16 cellular contexts compared by ENCODE assay signal in the genomic region with DNA sequence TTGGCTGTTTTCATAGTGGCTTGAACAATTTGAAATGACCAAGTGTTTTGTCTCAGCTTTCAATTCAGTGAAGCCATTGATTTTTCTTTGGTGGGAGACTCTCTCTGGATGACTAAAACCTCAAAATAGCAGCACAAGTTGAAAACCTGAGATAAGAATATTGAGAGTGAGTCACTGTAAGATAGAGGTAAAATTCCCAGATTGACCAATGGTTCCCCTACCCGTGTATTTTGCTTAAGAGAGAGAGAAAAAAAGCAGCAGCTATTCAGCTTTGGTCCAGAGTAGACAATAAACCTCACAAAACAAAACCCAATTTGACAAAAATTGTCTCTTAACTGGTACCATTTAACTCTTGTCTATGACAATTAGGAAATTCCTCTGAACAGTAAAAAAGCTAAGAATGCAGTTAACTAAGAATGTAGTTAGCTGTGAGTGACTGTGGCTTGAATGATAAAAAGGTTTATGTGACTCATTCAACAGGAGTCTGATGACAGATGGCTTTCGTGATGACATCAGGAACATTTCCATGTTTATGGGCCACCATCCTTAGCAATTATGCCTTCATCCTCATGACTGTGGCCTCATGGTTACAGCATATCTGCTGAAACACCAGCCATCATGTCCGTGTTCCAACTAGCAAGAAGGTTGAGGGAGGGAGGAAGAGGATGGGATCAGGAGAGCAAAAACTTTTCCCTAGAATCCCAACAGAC.
DNase-seq lines count a peak whose midpoint lies in the region; ATAC-seq, FAIRE-seq and TF ChIP-seq lines count a peak whose summit lies in the region.
"Had no signal": no experiment of that assay in that cellular context is flagged by ENCODE, and none has a peak within 500 bp of the region (broad histone marks: within the 10 kb centered on the region; RNA-seq: fewer than 3 reads in every experiment).

No MANE protein-coding gene starts in this region.

- H3K4ac ChIP-seq in mesenchymal stem cell (ENCODE audit: low read depth in 1 of 2, low read length in 2 of 2): no peak overlapping the region

- no peak overlapping the region for H2AK5ac ChIP-seq in mesenchymal stem cell (ENCODE audit: low read length, severe bottlenecking)

- no peaks in the 10 kb centered on the region for H3K79me1 ChIP-seq in mesenchymal stem cell (replicated peaks; ENCODE audit: low read length, poor library complexity, severe bottlenecking)

- H3K27me3 ChIP-seq in brain microvascular endothelial cell (replicated peaks) (no peaks in the 10 kb centered on the region), mesenchymal stem cell (ENCODE audit: control insufficient read depth in 1 of 2, insufficient read depth in 1 of 2, low read length in 2 of 2) (no peaks in the 10 kb centered on the region)
- H3K27me3 ChIP-seq: SJCRH30 had no signal

- ATAC-seq in T-helper 17 cell: no peak
- ATAC-seq: activated CD8-positive, alpha-beta memory T cell treated with anti-CD3 and anti-CD28 coated beads, Interleukin-2, amount 10 ng/mL, durations not matched to agents 7 days and 5 days; activated naive CD4-positive, alpha-beta T cell treated with anti-CD3 and anti-CD28 coated beads, Interleukin-2, amount 50 U/mL, for 72 hours; natural killer cell had no signal

- no peak for FAIRE-seq in HTR-8/SVneo (lab: Jason Lieb, UNC)
- FAIRE-seq: frontal cortex had no signal

- H3K27ac ChIP-seq in brain microvascular endothelial cell: no peak overlapping the region
- no peak overlapping the region for H3K27ac ChIP-seq in mesenchymal stem cell (ENCODE audit: low read length, poor library complexity, severe bottlenecking)
- H3K27ac ChIP-seq: SJCRH30 had no signal

- H3K36me3 ChIP-seq in brain microvascular endothelial cell (replicated peaks) (no peaks in the 10 kb centered on the region), mesenchymal stem cell (ENCODE audit: control insufficient read depth in 1 of 2, insufficient read depth in 2 of 2, low read depth in 1 of 2, low read length in 2 of 2) (no peaks in the 10 kb centered on the region)
- H3K36me3 ChIP-seq: SJCRH30 had no signal

- H3K4me1 ChIP-seq in mesenchymal stem cell (ENCODE audit: control insufficient read depth, insufficient read depth, low read depth, low read length): no peaks in the 10 kb centered on the region

- H3K9ac ChIP-seq in mesenchymal stem cell (ENCODE audit: low read length): no peak overlapping the region

- H3K4me3 Mint-ChIP-seq in T-helper 17 cell (no peak overlapping the region), type B pancreatic cell (no peak overlapping the region)
- H3K4me3 Mint-ChIP-seq: activated CD8-positive, alpha-beta memory T cell treated with anti-CD3 and anti-CD28 coated beads, Interleukin-2, amount 10 ng/mL, durations not matched to agents 7 days and 5 days; CD14-positive monocyte; natural killer cell had no signal

- H3K23ac ChIP-seq in mesenchymal stem cell (ENCODE audit: low read length in 2 of 2): no peak overlapping the region

- H2BK15ac ChIP-seq in mesenchymal stem cell (ENCODE audit: low read depth, poor library complexity, severe bottlenecking): no peak overlapping the region

- H3K9me3 Mint-ChIP-seq in type B pancreatic cell: peaks cover 13% of the 10 kb centered on the region

- H3K9me3 ChIP-seq in mesenchymal stem cell (ENCODE audit: control insufficient read depth, low read length): no peaks in the 10 kb centered on the region
- no peaks in the 10 kb centered on the region for H3K9me3 ChIP-seq in T-helper 17 cell (ENCODE audit: control insufficient read depth, low read length, poor library complexity, severe bottlenecking)
- H3K9me3 ChIP-seq: SJCRH30 had no signal

- H3K4me2 ChIP-seq in mesenchymal stem cell (ENCODE audit: low read length, poor library complexity, severe bottlenecking): no peak overlapping the region

- no peak overlapping the region for H2BK12ac ChIP-seq in mesenchymal stem cell (ENCODE audit: low read length in 2 of 2)

- H3K27me3 Mint-ChIP-seq in T-helper 17 cell (no peaks in the 10 kb centered on the region), type B pancreatic cell (no peaks in the 10 kb centered on the region)
- H3K27me3 Mint-ChIP-seq: activated CD8-positive, alpha-beta memory T cell treated with anti-CD3 and anti-CD28 coated beads, Interleukin-2, amount 10 ng/mL, durations not matched to agents 7 days and 5 days had no signal

- no peak overlapping the region for H4K8ac ChIP-seq in mesenchymal stem cell (ENCODE audit: low read length)

- H3K14ac ChIP-seq in mesenchymal stem cell (ENCODE audit: low read length in 2 of 2): no peak overlapping the region

- H3K4me1 Mint-ChIP-seq in T-helper 17 cell (no peaks in the 10 kb centered on the region), type B pancreatic cell (ENCODE audit: unreplicated experiment) (peaks cover 18% of the 10 kb centered on the region)
- H3K4me1 Mint-ChIP-seq: activated CD8-positive, alpha-beta memory T cell treated with anti-CD3 and anti-CD28 coated beads, Interleukin-2, amount 10 ng/mL, durations not matched to agents 7 days and 5 days; CD14-positive monocyte; natural killer cell had no signal

- H3K18ac ChIP-seq in mesenchymal stem cell (ENCODE audit: low read depth in 1 of 2, low read length in 2 of 2): no peak overlapping the region

- H3K27ac Mint-ChIP-seq in T-helper 17 cell (no peak overlapping the region), type B pancreatic cell (no peak overlapping the region)
- H3K27ac Mint-ChIP-seq: activated CD8-positive, alpha-beta memory T cell treated with anti-CD3 and anti-CD28 coated beads, Interleukin-2, amount 10 ng/mL, durations not matched to agents 7 days and 5 days; activated naive CD4-positive, alpha-beta T cell treated with anti-CD3 and anti-CD28 coated beads, Interleukin-2, amount 50 U/mL, for 72 hours; CD14-positive monocyte; natural killer cell had no signal

- no peak overlapping the region for H3K4me3 ChIP-seq in brain microvascular endothelial cell (ENCODE audit: low read depth, low read length)
- no peak overlapping the region for H3K4me3 ChIP-seq in mesenchymal stem cell (ENCODE audit: insufficient read depth in 1 of 2, low read depth in 1 of 2, low read length in 2 of 2)
- H3K4me3 ChIP-seq: SJCRH30 had no signal

- in situ Hi-C loops in brain microvascular endothelial cell (cut with HindIII; ENCODE audit: low pct_ligation_motif_present, low sequenced_read_pairs): no loop called here

- TF ChIP-seq CTCF in brain microvascular endothelial cell (IDR thresholded peaks at IDR 0.05; ENCODE audit: low read depth, low read length, missing control alignments) (no peak), type B pancreatic cell (conservative IDR thresholded peaks at IDR 0.05) (no peak)

- H4K91ac ChIP-seq in mesenchymal stem cell (ENCODE audit: low read length): no peak overlapping the region

- no peak overlapping the region for H2BK5ac ChIP-seq in mesenchymal stem cell (ENCODE audit: low read depth, low read length, poor library complexity, severe bottlenecking)

- DNase-seq in Daoy (ENCODE audit: low read depth) (peak; percentile 55), HTR-8/SVneo (ENCODE audit: insufficient read length, low spot score) (peak; percentile 17), brain microvascular endothelial cell (peak; percentile 55), mesenchymal stem cell (peak; percentile 79), T-helper 17 cell (no peak), OCI-M2 (lab: John Stamatoyannopoulos, UW; ENCODE audit: unreplicated experiment) (no peak), type B pancreatic cell (ENCODE audit: extremely low spot score, unreplicated experiment) (no peak), NCI-H345 treated with DMSO at 0.1 percent for 48 hours (lab: John Stamatoyannopoulos, UW; ENCODE audit: unreplicated experiment) (no peak)
- DNase-seq: activated CD8-positive, alpha-beta memory T cell treated with anti-CD3 and anti-CD28 coated beads, Interleukin-2, amount 10 ng/mL, durations not matched to agents 7 days and 5 days; natural killer cell; NCI-H1048; NCI-H526 treated with DMSO at 0.1 percent for 48 hours; SJCRH30 had no signal

- H2BK120ac ChIP-seq in mesenchymal stem cell (ENCODE audit: low read depth, low read length): no peak overlapping the region

- WGBS in mesenchymal stem cell: 49% methylated on average over 3 of the region's 3 CpGs

- H3K36me3 Mint-ChIP-seq in T-helper 17 cell (ENCODE audit: low read depth) (no peaks in the 10 kb centered on the region), type B pancreatic cell (peaks cover 6% of the 10 kb centered on the region)
- H3K36me3 Mint-ChIP-seq: activated CD8-positive, alpha-beta memory T cell treated with anti-CD3 and anti-CD28 coated beads, Interleukin-2, amount 10 ng/mL, durations not matched to agents 7 days and 5 days; CD14-positive monocyte; natural killer cell had no signal

- H2AFZ ChIP-seq in mesenchymal stem cell (ENCODE audit: low read depth, low read length): no peak overlapping the region

Comparison
In these comparisons a context has a peak if more than half of its experiments do, and no peak if none do; other contexts are left out.
1. DNase-seq: peak in Daoy (single experiment), HTR-8/SVneo (single experiment), brain microvascular endothelial cell (single experiment) and mesenchymal stem cell (single experiment); none in T-helper 17 cell (0 of 3), OCI-M2 (single experiment), type B pancreatic cell (single experiment) and NCI-H345 treated with DMSO at 0.1 percent for 48 hours (single experiment).